In genomic region chr3:156674046-156674910, GRCh38 we compare ENCODE assay signal across 1 cellular context.
TF ChIP-seq lines count a peak whose summit lies in the region.

Gene TIPARP, plus strand, starts transcription at chr3:156674590. Its CDS starts 3,108 bp downstream, at chr3:156677698.

TF ChIP-seq in HepG2, 621 proteins besides CTCF, POLR2A, EP300 and RAD21 (continued from another document and continues in another):
- TF ChIP-seq ZNF407 (CRISPR knock-in tag; IDR thresholded peaks at IDR 0.05; ENCODE audit: not compliant biosample characterization) = peak; percentile 45
- 0 out of 2 replicates have a peak, but pooled peaks have one; percentile 8 for TF ChIP-seq ZBTB10 (CRISPR knock-in tag; IDR thresholded peaks at IDR 0.05; ENCODE audit: borderline replicate concordance)
- no peak for TF ChIP-seq TEAD2 (CRISPR knock-in tag; IDR thresholded peaks at IDR 0.05)
- TF ChIP-seq MIER3 (CRISPR knock-in tag; IDR thresholded peaks at IDR 0.05; ENCODE audit: borderline replicate concordance) = peak; percentile 72; the same call in 1 of the 2 replicates
- TF ChIP-seq AGO2 (optimal IDR thresholded peaks at IDR 0.05; ENCODE audit: low read depth, low read length) = peak; percentile 65
- TF ChIP-seq RBFOX2 (IDR thresholded peaks at IDR 0.05; ENCODE audit: low read depth, low read length) = peak; percentile 93
- TF ChIP-seq GABPB1 (CRISPR knock-in tag; IDR thresholded peaks at IDR 0.05) = peak; percentile 92
- TF ChIP-seq THYN1 (CRISPR knock-in tag; IDR thresholded peaks at IDR 0.05; ENCODE audit: borderline replicate concordance, low read depth) = no peak
- TF ChIP-seq CHD2 (IDR thresholded peaks at IDR 0.05; ENCODE audit: low read depth, low read length) = no peak; the same call in 1 of the 2 replicates
- no peak for TF ChIP-seq POLR2AphosphoS2 (IDR thresholded peaks at IDR 0.05; ENCODE audit: low read depth, low read length)
- no peak for TF ChIP-seq ZNF773 (CRISPR knock-in tag; IDR thresholded peaks at IDR 0.05; ENCODE audit: borderline replicate concordance)
- peak; percentile 62; the same call in 1 of the 2 replicates for TF ChIP-seq CBFB (CRISPR knock-in tag; IDR thresholded peaks at IDR 0.05)
- TF ChIP-seq ZSCAN5A (CRISPR knock-in tag; IDR thresholded peaks at IDR 0.05; ENCODE audit: borderline replicate concordance) = peak; percentile 97; the same call in 1 of the 2 replicates
- TF ChIP-seq ZNF343 (CRISPR knock-in tag; IDR thresholded peaks at IDR 0.05) = peak; percentile 94; the same call in 1 of the 2 replicates
- TF ChIP-seq ZNF225 (CRISPR knock-in tag; IDR thresholded peaks at IDR 0.05) = no peak; the same call in 1 of the 2 replicates
- peak; percentile 90; the same call in 1 of the 2 replicates for TF ChIP-seq SPEN (CRISPR knock-in tag; IDR thresholded peaks at IDR 0.05; ENCODE audit: low read depth)
- peak; percentile 91 for TF ChIP-seq ZNF451 (CRISPR knock-in tag; IDR thresholded peaks at IDR 0.05)
- TF ChIP-seq ZNF414 (CRISPR knock-in tag; IDR thresholded peaks at IDR 0.05) = peak; percentile 16; the same call in 1 of the 2 replicates
- peak; percentile 76 for TF ChIP-seq HES4 (CRISPR knock-in tag; IDR thresholded peaks at IDR 0.05; ENCODE audit: borderline replicate concordance)
- 0 out of 2 replicates have a peak, but pooled peaks have one; percentile 58 for TF ChIP-seq MIER2 (CRISPR knock-in tag; IDR thresholded peaks at IDR 0.05)
- TF ChIP-seq ELK4 (CRISPR knock-in tag; IDR thresholded peaks at IDR 0.05; ENCODE audit: borderline replicate concordance) = no peak
- peak; percentile 77 for TF ChIP-seq PAXIP1 (CRISPR knock-in tag; conservative IDR thresholded peaks at IDR 0.05)
- 0 out of 2 replicates have a peak, but pooled peaks have one; percentile 15 for TF ChIP-seq AHDC1 (CRISPR knock-in tag; IDR thresholded peaks at IDR 0.05; ENCODE audit: borderline replicate concordance)
